19 cellular contexts compared by ENCODE assay signal in the genomic region with DNA sequence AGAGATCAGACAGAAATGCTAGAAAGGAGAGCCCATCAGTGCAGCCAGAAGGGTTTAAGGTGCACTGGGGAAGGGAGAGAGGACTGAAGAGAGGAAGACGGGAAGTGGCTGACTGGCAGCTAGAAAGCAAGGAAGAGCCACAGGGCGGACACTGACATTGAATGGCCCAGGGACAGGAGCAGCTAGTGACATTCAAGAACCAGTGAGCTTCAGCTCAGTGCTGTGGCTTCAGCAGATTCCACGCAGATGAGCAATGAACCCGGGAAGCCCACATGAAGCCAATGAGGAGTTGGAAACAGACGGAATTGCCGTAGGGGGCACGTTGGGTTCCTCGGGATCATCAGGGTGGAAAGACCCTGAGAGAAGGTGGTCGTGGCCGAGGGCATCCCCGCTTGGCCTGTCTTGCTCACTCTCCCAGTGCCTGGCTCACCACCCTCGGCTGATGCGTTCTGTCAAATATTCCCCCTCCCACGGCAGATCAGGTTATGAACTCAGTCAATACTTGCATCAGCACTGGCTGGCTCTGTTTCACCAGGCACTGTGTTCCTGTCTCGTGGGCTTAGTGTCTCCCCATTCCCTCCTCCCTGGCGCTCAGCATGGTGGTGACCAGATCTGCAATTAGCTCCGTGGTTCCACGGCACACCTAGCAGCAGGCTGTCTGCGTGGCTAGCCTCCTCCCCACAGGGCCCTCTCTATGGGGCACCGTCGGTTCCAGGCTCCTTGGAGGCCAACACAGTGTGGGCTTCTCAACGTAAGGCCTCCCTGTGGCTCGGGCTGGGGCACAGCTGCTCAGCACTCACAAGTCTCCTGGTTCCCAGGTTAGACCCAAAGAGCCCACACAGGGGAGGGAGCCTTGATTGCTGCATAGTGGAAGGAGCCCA.
DNase-seq lines count a peak whose midpoint lies in the region; ATAC-seq, FAIRE-seq and TF ChIP-seq lines count a peak whose summit lies in the region.
"Had no signal": no experiment of that assay in that cellular context is flagged by ENCODE, and none has a peak within 500 bp of the region (broad histone marks: within the 10 kb centered on the region; RNA-seq: fewer than 3 reads in every experiment).

No MANE protein-coding gene starts in this region.

- no peak overlapping the region for H3K9ac ChIP-seq in H1 (replicated peaks in 1 of 4; ENCODE audit: extremely low read depth in 1 of 4, low read depth in 3 of 4, low read length in 3 of 4)
- H3K9ac ChIP-seq: BLaER1 treated with 17β-estradiol and CSF1 and Interleukin-3, amounts not matched to agents 10 nM and 100 nM had no signal

- TF ChIP-seq POLR2A in H1 (IDR thresholded peaks at IDR 0.05; ENCODE audit: control extremely low read depth in 1 of 2, low read depth in 2 of 2, low read length in 2 of 2): no peak

- H3K56ac ChIP-seq in H1 (replicated peaks; ENCODE audit: insufficient read length, low read depth, low read length): no peak overlapping the region

- no peak overlapping the region for H4K91ac ChIP-seq in H1 (replicated peaks; ENCODE audit: insufficient read length, low read length)

- no peak overlapping the region for H3K27ac Mint-ChIP-seq in stimulated activated naive CD8-positive, alpha-beta T cell treated with anti-CD3 and anti-CD28 coated beads, Interleukin-15, amount 100 ng/mL, for 72 hours
- H3K27ac Mint-ChIP-seq in neural crest cell (ENCODE audit: unreplicated experiment): peak overlapping the region; percentile 76

- no peak overlapping the region for H2BK120ac ChIP-seq in H1 (replicated peaks; ENCODE audit: low read depth, low read length)

- H3K27ac ChIP-seq in H1 (ENCODE audit: low read depth, low read length): no peak overlapping the region
- H3K27ac ChIP-seq: BLaER1 treated with 17β-estradiol and CSF1 and Interleukin-3, amounts not matched to agents 10 nM and 100 nM; SJSA1 had no signal

- no peak overlapping the region for H3K23ac ChIP-seq in H1 (ENCODE audit: insufficient read length)

- no peak overlapping the region; the same call in 1 of the 2 replicates for H4K8ac ChIP-seq in H1 (ENCODE audit: extremely low read depth, insufficient read depth, low read length)

- CTCF ChIA-PET in H1 (lab: Charles Lee; ENCODE audit: partially characterized antibody): interaction anchor here (1.0 to 3.6 kb wide), 6 partner anchors 9 to 237 kb away, joined by 3 to 12 read pairs (median 8); no protein-coding TSS in a partner anchor

- H4K20me1 ChIP-seq in H1 (replicated peaks in 1 of 2; ENCODE audit: control insufficient read depth in 1 of 2, insufficient read depth in 2 of 2, low read length in 2 of 2): no peaks in the 10 kb centered on the region
- H4K20me1 ChIP-seq: BLaER1 treated with 17β-estradiol and CSF1 and Interleukin-3, amounts not matched to agents 10 nM and 100 nM had no signal

- POLR2A ChIA-PET in H1 (lab: Charles Lee; ENCODE audit: partially characterized antibody): no interaction called here

- H3K23me2 ChIP-seq in H1 (ENCODE audit: low read depth, low read length): no peaks in the 10 kb centered on the region

- H3K27me3 ChIP-seq in H1 (replicated peaks in 1 of 4; ENCODE audit: control insufficient read depth in 3 of 4, extremely low read depth in 1 of 4, insufficient read depth in 3 of 4, low read length in 3 of 4): no peaks in the 10 kb centered on the region
- H3K27me3 ChIP-seq: BLaER1 treated with 17β-estradiol and CSF1 and Interleukin-3, amounts not matched to agents 10 nM and 100 nM; SJSA1 had no signal

- no peaks in the 10 kb centered on the region for H3K36me3 ChIP-seq in H1 (ENCODE audit: control insufficient read depth in 2 of 4, insufficient read depth in 4 of 4, low read length in 3 of 4)
- H3K36me3 ChIP-seq: BLaER1 treated with 17β-estradiol and CSF1 and Interleukin-3, amounts not matched to agents 10 nM and 100 nM; SJSA1 had no signal

- no peak overlapping the region for H3K18ac ChIP-seq in H1 (ENCODE audit: extremely low read depth, low read length)

- no peak overlapping the region for H2AFZ ChIP-seq in H1 (ENCODE audit: low read length)

- no peak overlapping the region for H3K14ac ChIP-seq in H1 (ENCODE audit: insufficient read length)

- no peaks in the 10 kb centered on the region for H3K79me2 ChIP-seq in H1 (ENCODE audit: control insufficient read depth in 1 of 2, insufficient read depth in 2 of 2, low read length in 2 of 2)

- no peak overlapping the region for H3K4me3 ChIP-seq in H1 (ENCODE audit: extremely low read depth in 1 of 4, insufficient read depth in 2 of 4, low read depth in 3 of 4, low read length in 4 of 4)
- H3K4me3 ChIP-seq: BLaER1 treated with 17β-estradiol and CSF1 and Interleukin-3, amounts not matched to agents 10 nM and 100 nM; SJSA1 had no signal

- no peaks in the 10 kb centered on the region for H3K4me1 Mint-ChIP-seq in stimulated activated naive CD8-positive, alpha-beta T cell treated with anti-CD3 and anti-CD28 coated beads, Interleukin-15, amount 100 ng/mL, for 72 hours
- H3K4me1 Mint-ChIP-seq in neural crest cell: peaks cover 3% of the 10 kb centered on the region

- FAIRE-seq in H1 (lab: Jason Lieb, UNC): no peak
- FAIRE-seq: A204.1, G401.6 had no signal

- TF ChIP-seq CTCF in H1 (IDR thresholded peaks at IDR 0.05; ENCODE audit: control extremely low read depth in 1 of 3, insufficient read depth in 1 of 3, low read depth in 1 of 3, low read length in 3 of 3): no peak
- no peak for TF ChIP-seq CTCF in neural crest cell (conservative IDR thresholded peaks at IDR 0.05)

- no peaks in the 10 kb centered on the region for H3K9me3 ChIP-seq in H1 (ENCODE audit: insufficient read depth in 2 of 2, low read depth in 1 of 2, low read length in 1 of 2)
- H3K9me3 ChIP-seq: BLaER1 treated with 17β-estradiol and CSF1 and Interleukin-3, amounts not matched to agents 10 nM and 100 nM; SJSA1 had no signal

- TF ChIP-seq EP300 in H1 (IDR thresholded peaks at IDR 0.05; ENCODE audit: borderline replicate concordance in 1 of 2, low read depth in 2 of 2, low read length in 2 of 2): no peak

- peaks cover 0 to 9% (median 3%) of the 10 kb centered on the region in 4 experiments; a peak in 1 of 7 replicates for H3K4me1 ChIP-seq in H1 (replicated peaks in 1 of 4; ENCODE audit: control insufficient read depth in 3 of 4, insufficient read depth in 4 of 4, low read length in 3 of 4)
- H3K4me1 ChIP-seq: SJSA1 had no signal

- no peak for DNase-seq in stimulated activated naive CD8-positive, alpha-beta T cell treated with anti-CD3 and anti-CD28 coated beads, Interleukin-15, amount 100 ng/mL, for 72 hours
- no peak for DNase-seq in stimulated activated naive CD8-positive, alpha-beta T cell treated with anti-CD3 and anti-CD28 coated beads, Interleukin-15, Interleukin-2, amounts not matched to agents 100 U/mL and 50 U/mL, for 24 hours
- DNase-seq in H1 (ENCODE audit: low read depth in 1 of 2, low spot score in 2 of 2) (no peak), neural crest cell (ENCODE audit: low read depth, low spot score) (no peak), midbrain (lab: John Stamatoyannopoulos, UW) (no peak), GM19238 (ENCODE audit: insufficient read length, low spot score) (no peak)
- no peak for DNase-seq in stimulated activated naive CD4-positive, alpha-beta T cell treated with Interleukin-2 at 50 U/mL for 16 hours (lab: John Stamatoyannopoulos, UW)
- DNase-seq: DND-41; NCI-H1105; NCI-H187; NCI-H446; NK-92 treated with Interleukin-12 subunit alpha and Interleukin-12 subunit beta, amount 100 ng/mL, for 24 hours; OCI-M1 had no signal

- no peak overlapping the region for H3K4me3 Mint-ChIP-seq in stimulated activated naive CD8-positive, alpha-beta T cell treated with anti-CD3 and anti-CD28 coated beads, Interleukin-15, amount 100 ng/mL, for 72 hours
- H3K4me3 Mint-ChIP-seq in neural crest cell: no peak overlapping the region

- H2BK15ac ChIP-seq in H1 (ENCODE audit: low read length): peak overlapping the region; percentile 50; the same call in 1 of the 2 replicates

- no peaks in the 10 kb centered on the region for H3K9me3 Mint-ChIP-seq in stimulated activated naive CD8-positive, alpha-beta T cell treated with anti-CD3 and anti-CD28 coated beads, Interleukin-15, amount 100 ng/mL, for 72 hours
- no peaks in the 10 kb centered on the region for H3K9me3 Mint-ChIP-seq in neural crest cell

- 92% methylated on average over 20 of the region's 23 CpGs; no CpG with 5 or more reads in 1 of the 2 experiments for WGBS in H1 (ENCODE audit: extremely low coverage in 1 of 2, insufficient coverage in 1 of 2, insufficient read length in 1 of 2, insufficient replicate concordance in 2 of 2, low coverage in 1 of 2, low lambda C conversion rate in 2 of 2, missing lambda C conversion rate in 1 of 2), 2 experiments

- H4K5ac ChIP-seq in H1 (ENCODE audit: insufficient read length, low read depth, low read length): no peak overlapping the region

- no peak overlapping the region for H2BK5ac ChIP-seq in H1 (ENCODE audit: low read depth, low read length)

- H3K36me3 Mint-ChIP-seq in neural crest cell (ENCODE audit: low read depth): no peaks in the 10 kb centered on the region

- peak overlapping the region; percentile 11 for H3K4ac ChIP-seq in H1 (replicated peaks; ENCODE audit: insufficient read length, low read depth, low read length)

- H3K4me2 ChIP-seq in H1 (ENCODE audit: insufficient read depth in 1 of 2, low read depth in 2 of 2, low read length in 2 of 2): no peak overlapping the region

- peak overlapping the region; percentile 1; the same call in 1 of the 2 replicates for H2BK12ac ChIP-seq in H1 (ENCODE audit: low read depth, low read length)

- ATAC-seq in stimulated activated naive CD8-positive, alpha-beta T cell treated with anti-CD3 and anti-CD28 coated beads, Interleukin-15, amount 100 ng/mL, for 72 hours: peak; percentile 27
- ATAC-seq in stimulated activated naive CD8-positive, alpha-beta T cell treated with anti-CD3 and anti-CD28 coated beads, Interleukin-15, Interleukin-2, amounts not matched to agents 100 U/mL and 50 U/mL, for 24 hours: no peak
- ATAC-seq in HG03342 (IDR thresholded peaks at IDR 0.05; ENCODE audit: unreplicated experiment): no peak
- ATAC-seq: HCT116 had no signal

- no peak for TF ChIP-seq RAD21 in H1 (IDR thresholded peaks at IDR 0.05 in 1 of 2, conservative IDR thresholded peaks at IDR 0.05 in 1 of 2; ENCODE audit: low read depth in 2 of 2, low read length in 2 of 2)

- peaks cover 37% of the 10 kb centered on the region for H3K27me3 Mint-ChIP-seq in stimulated activated naive CD8-positive, alpha-beta T cell treated with anti-CD3 and anti-CD28 coated beads, Interleukin-15, amount 100 ng/mL, for 72 hours
- no peaks in the 10 kb centered on the region for H3K27me3 Mint-ChIP-seq in neural crest cell (ENCODE audit: low read depth)

- no peak overlapping the region for H2AK5ac ChIP-seq in H1 (ENCODE audit: low read depth, low read length)

- H2BK20ac ChIP-seq in H1 (ENCODE audit: low read length): no peak overlapping the region

- H3K79me1 ChIP-seq in H1 (ENCODE audit: low read depth, low read length): no peaks in the 10 kb centered on the region

TF ChIP-seq in H1, 55 proteins besides CTCF, POLR2A, EP300 and RAD21 (continues in another document):
- no peak for TF ChIP-seq HDAC6 (IDR thresholded peaks at IDR 0.05; ENCODE audit: low read depth, low read length)
- TF ChIP-seq BCL11A (IDR thresholded peaks at IDR 0.05; ENCODE audit: low read depth in 2 of 2, low read length in 2 of 2): no peak
- TF ChIP-seq POLR2AphosphoS5 (IDR thresholded peaks at IDR 0.05; ENCODE audit: low read depth, low read length): no peak
- no peak for TF ChIP-seq HDAC2 (IDR thresholded peaks at IDR 0.05; ENCODE audit: borderline replicate concordance in 1 of 2, low read depth in 2 of 2, low read length in 2 of 2)
- no peak for TF ChIP-seq POU5F1 (IDR thresholded peaks at IDR 0.05; ENCODE audit: low read depth, low read length)
